Comparison of ENCODE assay signal across 8 cellular contexts in genomic region chr7:139035588-139036353, GRCh38. TPM values are rescaled to one million over a fixed set of nuclear protein-coding genes. Genes with fewer than 3 reads are reported as not detected.
A peak's percentile ranks its signal among the peaks of the same experiment; 100 is the strongest.
DNase-seq lines count a peak whose midpoint lies in the region; ATAC-seq and TF ChIP-seq lines count a peak whose summit lies in the region.

Gene ZC3HAV1L, minus strand, starts transcription at chr7:139036042. Its CDS starts 25 bp downstream, at chr7:139036017.

- H2BK12ac ChIP-seq in neuronal stem cell (ENCODE audit: low read length): peak within 1 kb of the TSS; percentile 96

- ATAC-seq in GM19438 (IDR thresholded peaks at IDR 0.05; ENCODE audit: low read depth, unreplicated experiment) (peak; percentile 80), HG03521 (IDR thresholded peaks at IDR 0.05; ENCODE audit: unreplicated experiment) (peak; percentile 64), upper lobe of right lung (peak; percentile 88)
- peak; percentile 96 for ATAC-seq in activated T-helper 17 cell treated with anti-CD3 and anti-CD28 coated beads, Interleukin-2, amount 50 U/mL, for 72 hours (replicated peaks)

- H3K9me3 Mint-ChIP-seq in activated T-helper 17 cell treated with anti-CD3 and anti-CD28 coated beads, Interleukin-2, amount 50 U/mL, for 72 hours: no peaks in the 10 kb centered on the region

- intact Hi-C loops in upper lobe of right lung (cut with DNase I): no loop called here

- H3K14ac ChIP-seq in neuronal stem cell (ENCODE audit: low read length): peak within 1 kb of the TSS; percentile 98

- WGBS in neuronal stem cell (ENCODE audit: extremely low coverage in 2 of 2, insufficient read length in 2 of 2, insufficient replicate concordance in 1 of 2), 2 donors: no CpG with 5 or more reads among the region's 81 CpGs

- H3K27ac ChIP-seq in neuronal stem cell (replicated peaks; ENCODE audit: low read length) (no peak within 1 kb of the TSS), upper lobe of right lung (peak within 1 kb of the TSS; percentile 58)

- peak within 1 kb of the TSS; percentile 76 for H3K27ac Mint-ChIP-seq in activated T-helper 17 cell treated with anti-CD3 and anti-CD28 coated beads, Interleukin-2, amount 50 U/mL, for 72 hours

- peak within 1 kb of the TSS; percentile 88 for H2BK5ac ChIP-seq in neuronal stem cell (ENCODE audit: low read length)

- DNase-seq in Caki2 (ENCODE audit: low read depth) (peak; percentile 82), NOMO-1 treated with DMSO at 0.1 percent for 48 hours (lab: John Stamatoyannopoulos, UW; ENCODE audit: unreplicated experiment) (peak; percentile 3), fibroblast of the conjunctiva (ENCODE audit: low read depth) (peak; percentile 32), neuronal stem cell (ENCODE audit: low spot score) (peak; percentile 54), upper lobe of right lung (peak; percentile 79)

- no peaks in the 10 kb centered on the region for H3K27me3 Mint-ChIP-seq in activated T-helper 17 cell treated with anti-CD3 and anti-CD28 coated beads, Interleukin-2, amount 50 U/mL, for 72 hours

- H3K4me2 ChIP-seq in neuronal stem cell (ENCODE audit: insufficient read depth, low read length, poor library complexity, severe bottlenecking): peak within 1 kb of the TSS; percentile 90

- peak within 1 kb of the TSS; percentile 85 for H2AFZ ChIP-seq in neuronal stem cell (ENCODE audit: low read length)

- H3K4me1 Mint-ChIP-seq in activated T-helper 17 cell treated with anti-CD3 and anti-CD28 coated beads, Interleukin-2, amount 50 U/mL, for 72 hours: peaks cover 6% of the 10 kb centered on the region

- peak within 1 kb of the TSS; percentile 98 for H3K9ac ChIP-seq in neuronal stem cell (ENCODE audit: low read depth, low read length, poor library complexity)

- peaks cover 7% of the 10 kb centered on the region for H3K79me1 ChIP-seq in neuronal stem cell (ENCODE audit: low read depth, low read length)

- H3K4me1 ChIP-seq in neuronal stem cell (ENCODE audit: control insufficient read depth in 2 of 2, insufficient read depth in 1 of 2, low read depth in 1 of 2, low read length in 2 of 2) (no peaks in the 10 kb centered on the region), upper lobe of right lung (no peaks in the 10 kb centered on the region)

- peaks cover 0 to 43% (median 0%) of the 10 kb centered on the region in 3 experiments for H3K27me3 ChIP-seq in neuronal stem cell (ENCODE audit: control insufficient read depth in 3 of 3, insufficient read depth in 3 of 3, low read depth in 1 of 3, low read length in 3 of 3)
- H3K27me3 ChIP-seq in upper lobe of right lung: no peaks in the 10 kb centered on the region

- H3K4me3 ChIP-seq in neuronal stem cell (ENCODE audit: low read length in 2 of 2): peak within 1 kb of the TSS; percentile 17 to 88
- peak within 1 kb of the TSS; percentile 79 for H3K4me3 ChIP-seq in upper lobe of right lung

- in situ Hi-C loops in Caki2 (cut with HindIII; ENCODE audit: low pct_unique_long_range_greater_than_20kb, low sequenced_read_pairs): no loop called here

- peaks cover 0 to 4% of the 10 kb centered on the region in 2 donors for H3K36me3 ChIP-seq in neuronal stem cell (replicated peaks in 1 of 2; ENCODE audit: control insufficient read depth in 2 of 2, insufficient read depth in 2 of 2, low read length in 2 of 2)
- no peaks in the 10 kb centered on the region for H3K36me3 ChIP-seq in upper lobe of right lung

- H3K9me3 ChIP-seq in neuronal stem cell (replicated peaks in 1 of 2; ENCODE audit: control insufficient read depth in 2 of 2, insufficient read depth in 1 of 2, low read depth in 1 of 2, low read length in 2 of 2): peaks cover 0 to 12% of the 10 kb centered on the region in 2 donors
- no peaks in the 10 kb centered on the region for H3K9me3 ChIP-seq in upper lobe of right lung

- H3K4ac ChIP-seq in neuronal stem cell (ENCODE audit: low read length): peak within 1 kb of the TSS; percentile 99

- peak within 1 kb of the TSS; percentile 77 for H2AK5ac ChIP-seq in neuronal stem cell (ENCODE audit: low read depth, low read length)

- H2BK15ac ChIP-seq in neuronal stem cell (ENCODE audit: low read length): peak within 1 kb of the TSS; percentile 93

- H3K4me3 Mint-ChIP-seq in activated T-helper 17 cell treated with anti-CD3 and anti-CD28 coated beads, Interleukin-2, amount 50 U/mL, for 72 hours: peak within 1 kb of the TSS; percentile 82

- H3K18ac ChIP-seq in neuronal stem cell (ENCODE audit: low read length): peak within 1 kb of the TSS; percentile 99

- peak within 1 kb of the TSS; percentile 82 for H4K91ac ChIP-seq in neuronal stem cell (ENCODE audit: low read depth, low read length, poor library complexity)

- H2BK120ac ChIP-seq in neuronal stem cell (ENCODE audit: low read depth, low read length): peak within 1 kb of the TSS; percentile 93

- peak within 1 kb of the TSS; percentile 99 for H3K23ac ChIP-seq in neuronal stem cell (ENCODE audit: low read depth, low read length, poor library complexity)

- no peak for TF ChIP-seq CTCF in upper lobe of right lung (IDR thresholded peaks at IDR 0.05)

- peak within 1 kb of the TSS; percentile 100 for H4K8ac ChIP-seq in neuronal stem cell (ENCODE audit: low read depth, low read length)

- H3K36me3 Mint-ChIP-seq in activated T-helper 17 cell treated with anti-CD3 and anti-CD28 coated beads, Interleukin-2, amount 50 U/mL, for 72 hours (ENCODE audit: low read depth): peaks cover 44% of the 10 kb centered on the region

RNA-seq across cellular contexts. Expression of gene ZC3HAV1L, which starts in this region (rescaled TPM):
- total RNA-seq in Caki2 (2014; rRNA removed; shearing (Covaris generic); ENCODE audit: low replicate concordance): 14.2 and 25.1 TPM in 2 replicates
- 10 to 100 TPM; 23.6 to 32.4 TPM for total RNA-seq in activated T-helper 17 cell treated with anti-CD3 and anti-CD28 coated beads, Interleukin-2, amount 50 U/mL, for 72 hours
- polyA plus RNA-seq in neuronal stem cell (2013, experiment 1 of 2): 5.1 TPM
- polyA plus RNA-seq in neuronal stem cell (2013, experiment 2 of 2): 5.3 TPM
- total RNA-seq in upper lobe of right lung: 6.4 TPM

Comparison
In these comparisons a context has a peak if more than half of its experiments do, and no peak if none do; other contexts are left out.
1. DNase-seq: peak in every context shown above with its lines; median percentile 82 in Caki2; 79 in upper lobe of right lung; 54 in neuronal stem cell; 32 in fibroblast of the conjunctiva; 3 in NOMO-1 treated with DMSO at 0.1 percent for 48 hours.